In the genomic region with DNA sequence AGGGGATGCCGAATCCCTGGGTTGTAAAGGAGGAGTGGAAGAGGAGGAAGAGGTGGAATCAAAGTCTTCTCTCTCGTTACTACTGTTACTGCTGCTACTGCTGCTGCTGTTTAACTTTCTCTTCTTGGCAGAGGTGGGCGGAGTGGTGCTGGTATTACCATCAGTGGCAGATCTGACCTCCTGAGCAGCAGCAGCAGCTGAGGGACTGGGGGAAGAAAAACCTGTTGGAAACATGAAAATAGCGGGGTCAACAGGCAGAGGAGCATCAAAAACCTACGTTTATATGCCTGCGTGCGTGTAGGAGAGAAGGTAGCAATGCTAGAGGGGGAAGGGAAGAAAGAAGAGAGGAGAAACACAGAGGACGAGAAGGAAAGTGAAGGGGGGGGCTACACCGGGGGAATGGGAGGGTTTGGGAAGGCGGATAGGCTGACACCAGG, we compare ENCODE assay signal across 8 cellular contexts. TPM values are rescaled to one million over a fixed set of nuclear protein-coding genes. Genes with fewer than 3 reads are reported as not detected.
DNase-seq lines count a peak whose midpoint lies in the region; ATAC-seq and TF ChIP-seq lines count a peak whose summit lies in the region.

No MANE protein-coding gene starts in this region.

- no peak for TF ChIP-seq CTCF in AG04449 (IDR thresholded peaks at IDR 0.05; ENCODE audit: insufficient read depth, low read length, missing control alignments)
- no peak for TF ChIP-seq CTCF in WTC11 (IDR thresholded peaks at IDR 0.05)
- TF ChIP-seq CTCF in choroid plexus epithelial cell (conservative IDR thresholded peaks at IDR 0.05; ENCODE audit: low read depth, low read length), result no peak
- no peak for TF ChIP-seq CTCF in lower leg skin (IDR thresholded peaks at IDR 0.05)

- no peak for TF ChIP-seq POLR2A in lower leg skin (IDR thresholded peaks at IDR 0.05)

- intact Hi-C loops in lower leg skin (cut with DNase I; ENCODE audit: low total_unique reads), result no loop called here

- 0 to 34% methylated on average over 10 of the region's 10 CpGs for WGBS in lower leg skin, 2 donors

- no peaks in the 10 kb centered on the region for H3K9me3 Mint-ChIP-seq in WTC11

- peak overlapping the region; percentile 93 for H3K4me3 Mint-ChIP-seq in WTC11

- peaks cover 10% of the 10 kb centered on the region for H3K36me3 Mint-ChIP-seq in WTC11

- ATAC-seq in GM19043 (IDR thresholded peaks at IDR 0.05; ENCODE audit: low read depth, unreplicated experiment) (peak; percentile 26), HG03460 (IDR thresholded peaks at IDR 0.05; ENCODE audit: unreplicated experiment) (peak; percentile 38), WTC11 (peak; percentile 3; the same call in 1 of the 2 replicates)

- no peak for DNase-seq in AG04449 (ENCODE audit: low read depth, low spot score)
- DNase-seq in WTC11 (ENCODE audit: low spot score), result peak; percentile 11
- DNase-seq in choroid plexus epithelial cell (ENCODE audit: low read depth), result no peak
- DNase-seq in lower leg skin (ENCODE audit: low spot score in 2 of 2), result peak in 1 of 2 donors; percentile 19
- DNase-seq in stimulated activated CD8-positive, alpha-beta memory T cell treated with anti-CD3 and anti-CD28 coated beads, Interleukin-12 subunit alpha, Interleukin-12 subunit beta, amount 100 ng/mL, for 1 hour (ENCODE audit: low read depth), result peak; percentile 11
- no peak for DNase-seq in HEK293T (ENCODE audit: extremely low spot score)

- H3K4me3 ChIP-seq in AG04449 (ENCODE audit: low read depth, low read length), result peak overlapping the region; percentile 73
- peak overlapping the region; percentile 74 for H3K4me3 ChIP-seq in choroid plexus epithelial cell (ENCODE audit: low read depth, low read length)
- H3K4me3 ChIP-seq in lower leg skin (ENCODE audit: low read depth, poor library complexity, severe bottlenecking), result peak overlapping the region; percentile 41

- peaks cover 14% of the 10 kb centered on the region for H3K4me1 Mint-ChIP-seq in WTC11

- H3K27ac Mint-ChIP-seq in WTC11, result peak overlapping the region; percentile 98

- no peaks in the 10 kb centered on the region for H3K27me3 Mint-ChIP-seq in WTC11 (ENCODE audit: low read depth)

- POLR2A ChIA-PET in AG04449 (lab: Yijun Ruan, JAX), result interaction anchor here (2.0 to 2.8 kb wide), 2 partner anchors 11 to 44 kb away, joined by 12 to 28 read pairs; a partner anchor contains a TSS
- POLR2A ChIA-PET in WTC11 (lab: Charles Lee), result interaction anchor here (0.6 to 1.9 kb wide), 3 partner anchors 43 to 230 kb away, joined by 3 to 21 read pairs (median 4); a partner anchor contains a TSS
- POLR2A ChIA-PET in HEK293T (lab: Yijun Ruan, JAX), result interaction anchor here (1.1 to 2.8 kb wide), 5 partner anchors 8 to 668 kb away, joined by 3 to 46 read pairs (median 5); a partner anchor contains a TSS

- CTCF ChIA-PET in AG04449 (lab: Yijun Ruan, JAX), result no interaction called here
- CTCF ChIA-PET in WTC11 (lab: Charles Lee), result interaction anchor here (0.6 to 1.9 kb wide), 2 partner anchors 43 to 297 kb away, joined by 3 to 5 read pairs; a partner anchor contains a TSS
- CTCF ChIA-PET in HEK293T (lab: Yijun Ruan, JAX), result no interaction called here

TF ChIP-seq in WTC11, 78 proteins besides CTCF, POLR2A, EP300 and RAD21:
- TF ChIP-seq, protein P1, sequence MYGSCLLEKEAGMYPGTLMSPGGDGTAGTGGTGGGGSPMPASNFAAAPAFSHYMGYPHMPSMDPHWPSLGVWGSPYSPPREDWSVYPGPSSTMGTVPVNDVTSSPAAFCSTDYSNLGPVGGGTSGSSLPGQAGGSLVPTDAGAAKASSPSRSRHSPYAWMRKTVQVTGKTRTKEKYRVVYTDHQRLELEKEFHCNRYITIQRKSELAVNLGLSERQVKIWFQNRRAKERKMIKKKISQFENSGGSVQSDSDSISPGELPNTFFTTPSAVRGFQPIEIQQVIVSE (CRISPR knock-in tag; IDR thresholded peaks at IDR 0.05; ENCODE audit: borderline replicate concordance), result no peak
- TF ChIP-seq ZNF121 (CRISPR knock-in tag; IDR thresholded peaks at IDR 0.05), result no peak
- TF ChIP-seq, protein P2, sequence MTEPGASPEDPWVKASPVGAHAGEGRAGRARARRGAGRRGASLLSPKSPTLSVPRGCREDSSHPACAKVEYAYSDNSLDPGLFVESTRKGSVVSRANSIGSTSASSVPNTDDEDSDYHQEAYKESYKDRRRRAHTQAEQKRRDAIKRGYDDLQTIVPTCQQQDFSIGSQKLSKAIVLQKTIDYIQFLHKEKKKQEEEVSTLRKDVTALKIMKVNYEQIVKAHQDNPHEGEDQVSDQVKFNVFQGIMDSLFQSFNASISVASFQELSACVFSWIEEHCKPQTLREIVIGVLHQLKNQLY (CRISPR knock-in tag; IDR thresholded peaks at IDR 0.05), result no peak

TF ChIP-seq in HEK293T, 16 proteins besides CTCF, POLR2A, EP300 and RAD21:
- TF ChIP-seq LEF1 (IDR thresholded peaks at IDR 0.05; ENCODE audit: borderline replicate concordance) (no peak), CTBP1 (IDR thresholded peaks at IDR 0.05; ENCODE audit: borderline replicate concordance) (no peak), SUZ12 (IDR thresholded peaks at IDR 0.05) (no peak), ELF4 (IDR thresholded peaks at IDR 0.05) (no peak), TARDBP (IDR thresholded peaks at IDR 0.05) (no peak), HDGF (IDR thresholded peaks at IDR 0.05; ENCODE audit: borderline replicate concordance) (no peak), L3MBTL2 (conservative IDR thresholded peaks at IDR 0.05) (no peak), ZNF384 (IDR thresholded peaks at IDR 0.05) (no peak), ARNT (IDR thresholded peaks at IDR 0.05) (no peak), BHLHE40 (IDR thresholded peaks at IDR 0.05; ENCODE audit: borderline replicate concordance) (no peak)
- TF ChIP-seq, protein P3, sequence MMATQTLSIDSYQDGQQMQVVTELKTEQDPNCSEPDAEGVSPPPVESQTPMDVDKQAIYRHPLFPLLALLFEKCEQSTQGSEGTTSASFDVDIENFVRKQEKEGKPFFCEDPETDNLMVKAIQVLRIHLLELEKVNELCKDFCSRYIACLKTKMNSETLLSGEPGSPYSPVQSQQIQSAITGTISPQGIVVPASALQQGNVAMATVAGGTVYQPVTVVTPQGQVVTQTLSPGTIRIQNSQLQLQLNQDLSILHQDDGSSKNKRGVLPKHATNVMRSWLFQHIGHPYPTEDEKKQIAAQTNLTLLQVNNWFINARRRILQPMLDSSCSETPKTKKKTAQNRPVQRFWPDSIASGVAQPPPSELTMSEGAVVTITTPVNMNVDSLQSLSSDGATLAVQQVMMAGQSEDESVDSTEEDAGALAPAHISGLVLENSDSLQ (IDR thresholded peaks at IDR 0.05), result no peak

RNA-seq across cellular contexts. Expression of a gene that starts 0.3 kb away (rescaled TPM):
- total RNA-seq in WTC11 (2021) (38.9 to 42.3 TPM (median 42.3 TPM) in 3 replicates), lower leg skin (10 to 100 TPM; 23.3 to 35.3 (median 26.3) TPM)

RNA-seq across cellular contexts. Expression of a gene that starts 43.5 kb away (rescaled TPM):
- total RNA-seq in WTC11 (2021) (22.8 to 30.4 TPM (median 28.2 TPM) in 3 replicates), lower leg skin (10 to 100 TPM; 11.6 to 23.7 (median 15.1) TPM)

Comparison
In these comparisons a context has a peak if more than half of its experiments do, and no peak if none do; other contexts are left out.
1. DNase-seq: peak in WTC11 (single experiment) and stimulated activated CD8-positive, alpha-beta memory T cell treated with anti-CD3 and anti-CD28 coated beads, Interleukin-12 subunit alpha, Interleukin-12 subunit beta, amount 100 ng/mL, for 1 hour (single experiment); none in AG04449 (single experiment), choroid plexus epithelial cell (single experiment) and HEK293T (single experiment).
2. Peak in every context shown above with its lines, with median percentiles within 50 percentile points of each other: H3K4me3 ChIP-seq and ATAC-seq.